8 cellular contexts compared by ENCODE assay signal in genomic region chr17:32518856-32519768, GRCh38. TPM values are rescaled to one million over a fixed set of nuclear protein-coding genes. Genes with fewer than 3 reads are reported as not detected.
DNase-seq lines count a peak whose midpoint lies in the region; ATAC-seq and TF ChIP-seq lines count a peak whose summit lies in the region.

No MANE protein-coding gene starts in this region.

- no peaks in the 10 kb centered on the region for H3K27me3 Mint-ChIP-seq in Caco-2 (ENCODE audit: insufficient read depth, unreplicated experiment)
- H3K27me3 Mint-ChIP-seq in MCF 10A (ENCODE audit: insufficient read depth, unreplicated experiment): no peaks in the 10 kb centered on the region

- no TSS peak for BruUV-seq in Caco-2 (replicated peaks; lab: Mats Ljungman, UMichigan)
- BruUV-seq in MCF 10A (replicated peaks; lab: Mats Ljungman, UMichigan): no TSS peak

- H3K36me3 ChIP-seq in Caco-2 (ENCODE audit: control insufficient read depth, insufficient read depth, low read length): no peaks in the 10 kb centered on the region; the same call in 1 of the 2 replicates
- H3K36me3 ChIP-seq in Loucy (ENCODE audit: insufficient read depth, low read length): no peaks in the 10 kb centered on the region

- intact Hi-C loops in Caco-2 (cut with micrococcal nuclease; ENCODE audit: unreplicated experiment): loop anchor here (10.0 kb wide), 1 partner anchor 346 kb away; no protein-coding TSS in a partner anchor
- intact Hi-C loops in MCF 10A (cut with micrococcal nuclease): no loop called here

- POLR2A ChIA-PET in Caco-2 (lab: Charles Lee): no interaction called here
- POLR2A ChIA-PET in MCF 10A (lab: Yijun Ruan, JAX): interaction anchor here (0.6 kb wide), 2 partner anchors 31 to 357 kb away, joined by 3 read pairs; no protein-coding TSS in a partner anchor

- no peaks in the 10 kb centered on the region for H3F3A ChIP-seq in Loucy (ENCODE audit: low read depth)

- H3K27me3 ChIP-seq in Caco-2 (replicated peaks; ENCODE audit: control insufficient read depth, insufficient read depth, low read length) (no peaks in the 10 kb centered on the region), Loucy (ENCODE audit: insufficient read depth, low read length, poor library complexity, severe bottlenecking) (peaks cover 5% of the 10 kb centered on the region)

- no peaks in the 10 kb centered on the region for H3K79me2 ChIP-seq in Loucy (ENCODE audit: insufficient read depth, low read length)

- H3K4me2 ChIP-seq in Loucy (ENCODE audit: low read depth, low read length, poor library complexity, severe bottlenecking): peak overlapping the region; percentile 96

- no peaks in the 10 kb centered on the region for H3K4me1 ChIP-seq in Caco-2
- peaks cover 10% of the 10 kb centered on the region for H3K4me1 ChIP-seq in Loucy (ENCODE audit: insufficient read depth, low read length, poor library complexity, severe bottlenecking)

- H3K27ac Mint-ChIP-seq in Caco-2 (ENCODE audit: unreplicated experiment): peak overlapping the region; percentile 30
- no peak overlapping the region for H3K27ac Mint-ChIP-seq in MCF 10A (ENCODE audit: low read depth, unreplicated experiment)

- H3K4me3 ChIP-seq in Caco-2 (ENCODE audit: low read depth, low read length) (no peak overlapping the region), Loucy (ENCODE audit: low read length, poor library complexity, severe bottlenecking) (peak overlapping the region; percentile 71)

- peaks cover 49% of the 10 kb centered on the region for H3K36me3 Mint-ChIP-seq in Caco-2 (ENCODE audit: insufficient read depth, unreplicated experiment)
- H3K36me3 Mint-ChIP-seq in MCF 10A (ENCODE audit: insufficient read depth, unreplicated experiment): no peaks in the 10 kb centered on the region

- no peaks in the 10 kb centered on the region for H4K20me1 ChIP-seq in Loucy (ENCODE audit: insufficient read depth, low read length, poor library complexity, severe bottlenecking)

- TF ChIP-seq CTCF in Caco-2 (IDR thresholded peaks at IDR 0.05; ENCODE audit: insufficient read depth in 1 of 2, low read depth in 1 of 2, low read length in 1 of 2, severe bottlenecking in 1 of 2, unreplicated experiment in 1 of 2): no peak
- no peak for TF ChIP-seq CTCF in Loucy (conservative IDR thresholded peaks at IDR 0.05; ENCODE audit: low read length)
- TF ChIP-seq CTCF in MCF 10A (IDR thresholded peaks at IDR 0.05; ENCODE audit: unreplicated experiment): no peak

- DNase-seq in Caco-2 (no peak), T-helper 2 cell (peak in 4 of 5 experiments; percentile 24 to 53 (median 38)), MCF 10A (ENCODE audit: unreplicated experiment) (peak; percentile 42), iPS-NIHi11 (ENCODE audit: low spot score) (peak; percentile 92)
- peak; percentile 67 to 72 for DNase-seq in stimulated activated CD4-positive, alpha-beta T cell treated with anti-CD3 and anti-CD28 coated beads, Interleukin-2, amount 100 ng/mL, for 24 hours

- no peak overlapping the region for H3K9ac ChIP-seq in Loucy (ENCODE audit: low read depth, low read length, poor library complexity, severe bottlenecking)

- no peak for ATAC-seq in GM19324 (IDR thresholded peaks at IDR 0.05; ENCODE audit: low FRiP score, unreplicated experiment)
- no peak for ATAC-seq in GM21515 (IDR thresholded peaks at IDR 0.05; ENCODE audit: unreplicated experiment)

- H3K4me3 Mint-ChIP-seq in Caco-2 (ENCODE audit: unreplicated experiment): no peak overlapping the region
- peak overlapping the region; percentile 61 for H3K4me3 Mint-ChIP-seq in MCF 10A (ENCODE audit: unreplicated experiment)

- H3K9me3 ChIP-seq in Caco-2 (no peaks in the 10 kb centered on the region), Loucy (ENCODE audit: insufficient read depth, low read depth, low read length) (no peaks in the 10 kb centered on the region)

- CTCF ChIA-PET in Caco-2 (lab: Charles Lee) (no interaction called here), MCF 10A (lab: Yijun Ruan, JAX) (interaction anchor here (0.6 kb wide), 2 partner anchors 56 to 246 kb away, joined by 4 read pairs; no protein-coding TSS in a partner anchor)

- H3K4me1 Mint-ChIP-seq in Caco-2 (ENCODE audit: low read depth, unreplicated experiment): no peaks in the 10 kb centered on the region
- peaks cover 6% of the 10 kb centered on the region for H3K4me1 Mint-ChIP-seq in MCF 10A (ENCODE audit: insufficient read depth, unreplicated experiment)

- H3K9me3 Mint-ChIP-seq in Caco-2 (ENCODE audit: unreplicated experiment) (no peaks in the 10 kb centered on the region), MCF 10A (ENCODE audit: unreplicated experiment) (no peaks in the 10 kb centered on the region)

- no peaks in the 10 kb centered on the region for H3K9me2 ChIP-seq in Loucy (replicated peaks; ENCODE audit: low read depth, low read length)

- peak overlapping the region; percentile 70; the same call in 1 of the 2 replicates for H2AFZ ChIP-seq in Loucy (ENCODE audit: low read length)

RNA-seq across cellular contexts. Expression of gene CDK5R1, which starts 32.3 kb away (rescaled TPM):
- 6.6 and 7.3 TPM in 2 replicates for total RNA-seq in Caco-2 (2022)
- 4.0 and 4.4 TPM in 2 replicates for total RNA-seq in MCF 10A (2022)

Comparison
In these comparisons a context has a peak if more than half of its experiments do, and no peak if none do; other contexts are left out.
1. DNase-seq: peak in T-helper 2 cell (4 of 5), MCF 10A (single experiment), iPS-NIHi11 (single experiment) and stimulated activated CD4-positive, alpha-beta T cell treated with anti-CD3 and anti-CD28 coated beads, Interleukin-2, amount 100 ng/mL, for 24 hours (2 of 2); none in Caco-2 (0 of 2).